ENCODE assay signal across 8 cellular contexts in the genomic region with DNA sequence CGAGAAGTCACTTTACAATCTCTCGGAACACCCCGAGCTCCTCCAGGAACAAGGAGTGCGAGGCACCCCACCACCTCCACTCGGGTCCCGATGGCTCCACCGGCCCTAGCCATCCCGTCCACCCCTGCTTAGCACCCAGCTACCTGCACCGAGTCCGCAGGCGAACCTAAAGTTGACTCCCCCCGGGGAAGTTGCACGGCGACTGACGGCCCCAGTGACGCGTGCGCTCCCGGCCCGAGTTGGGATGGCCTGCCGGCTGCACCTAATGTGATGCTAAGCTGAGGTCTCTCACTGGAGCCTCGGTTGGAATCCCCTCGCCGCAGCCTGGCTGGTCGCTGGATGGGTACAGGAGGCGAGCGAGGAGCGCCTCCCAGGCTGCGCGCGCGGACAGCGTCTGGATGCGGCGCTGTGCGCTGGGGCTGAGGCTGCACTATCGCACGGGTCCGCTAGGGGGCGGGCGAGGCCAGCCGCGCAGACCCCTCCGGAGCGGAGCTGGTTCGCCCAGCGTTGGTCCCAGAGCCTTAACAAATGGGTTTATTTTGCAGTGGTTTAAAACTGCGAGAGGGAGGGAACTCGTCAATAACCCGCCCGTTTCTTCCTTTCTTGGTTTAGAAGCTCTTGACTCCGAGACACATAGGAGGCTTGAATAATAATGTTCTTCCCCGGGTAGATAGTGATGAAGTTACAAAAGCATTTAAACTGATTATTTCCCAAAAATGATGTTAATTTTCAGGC. TPM values are rescaled to one million over a fixed set of nuclear protein-coding genes. Genes with fewer than 3 reads are reported as not detected.
DNase-seq lines count a peak whose midpoint lies in the region; ATAC-seq and TF ChIP-seq lines count a peak whose summit lies in the region.

Gene OXTR (minus strand): TSS at position 526 of the 735 bp plus-strand sequence. CDS start 1,426 bp downstream, outside the sequence.

- ATAC-seq in GM21423 (IDR thresholded peaks at IDR 0.05; ENCODE audit: unreplicated experiment), result peak; percentile 64

- H3K4me3 ChIP-seq in SK-N-SH (ENCODE audit: low read depth in 2 of 2, low read length in 1 of 2) (peak within 1 kb of the TSS; percentile 49 to 61), retinal pigment epithelial cell (ENCODE audit: low read length) (peak within 1 kb of the TSS; percentile 74)

- 0 out of 4 replicates have a peak within 1 kb of the TSS, but pooled peaks of 1 of the 2 experiments have one; percentile 2 for H3K27ac ChIP-seq in SK-N-SH (ENCODE audit: low read depth in 2 of 2, low read length in 1 of 2)

- H3K4me1 ChIP-seq in SK-N-SH (ENCODE audit: control insufficient read depth in 1 of 2, insufficient read depth in 2 of 2, low read depth in 1 of 2, low read length in 1 of 2), result peaks cover 0 to 16% of the 10 kb centered on the region in 2 experiments; a peak in 3 of 4 replicates

- peak within 1 kb of the TSS; percentile 56 for H3K9ac ChIP-seq in SK-N-SH

- peak within 1 kb of the TSS; percentile 77 for H2AFZ ChIP-seq in SK-N-SH (ENCODE audit: low read depth)

- no peaks in the 10 kb centered on the region for H3F3A ChIP-seq in SK-N-SH (replicated peaks; ENCODE audit: insufficient read depth)

- no peaks in the 10 kb centered on the region for H3K9me2 ChIP-seq in SK-N-SH

- DNase-seq in ELR (ENCODE audit: low read depth) (peak; percentile 82), HT1080 (ENCODE audit: low read depth) (peak; percentile 76), SK-N-SH (peak; percentile 96), amniotic stem cell (lab: John Stamatoyannopoulos, UW) (peak; percentile 59), hepatic stellate cell (ENCODE audit: low spot score) (peak; percentile 90), retinal pigment epithelial cell (ENCODE audit: low read depth) (no peak), ureter (ENCODE audit: low spot score) (no peak)

- H3K27me3 ChIP-seq in SK-N-SH (ENCODE audit: insufficient read depth), result no peaks in the 10 kb centered on the region

- WGBS in SK-N-SH (ENCODE audit: low lambda C conversion rate), result 22% methylated on average over 8 of the region's 53 CpGs

- peaks cover 7% of the 10 kb centered on the region; the same call in 1 of the 2 replicates for H3K79me2 ChIP-seq in SK-N-SH (ENCODE audit: insufficient read depth)

- POLR2A ChIA-PET in SK-N-SH (lab: Yijun Ruan, JAX), result interaction anchor here (0.6 to 0.7 kb wide), 3 partner anchors 107 to 272 kb away, joined by 3 read pairs; no protein-coding TSS in a partner anchor

- no peaks in the 10 kb centered on the region for H4K20me1 ChIP-seq in SK-N-SH (ENCODE audit: insufficient read depth)

- peak; percentile 91 for TF ChIP-seq RAD21 in SK-N-SH (IDR thresholded peaks at IDR 0.05; ENCODE audit: low read length)

- H3K36me3 ChIP-seq in SK-N-SH (replicated peaks in 1 of 2; ENCODE audit: control insufficient read depth in 1 of 2, insufficient read depth in 2 of 2, low read length in 1 of 2), result no peaks in the 10 kb centered on the region

- H3K4me2 ChIP-seq in SK-N-SH, result peak within 1 kb of the TSS; percentile 80

- TF ChIP-seq CTCF in SK-N-SH (IDR thresholded peaks at IDR 0.05) (peak; percentile 96), retinal pigment epithelial cell (conservative IDR thresholded peaks at IDR 0.05; ENCODE audit: low read depth, low read length) (peak; percentile 93)

- no peak for TF ChIP-seq EP300 in SK-N-SH (IDR thresholded peaks at IDR 0.05; ENCODE audit: borderline replicate concordance in 1 of 2, low read depth in 1 of 2, low read length in 1 of 2)

- CTCF ChIA-PET in SK-N-SH (lab: Yijun Ruan, JAX), result interaction anchor here (0.6 to 3.4 kb wide), 94 partner anchors 9 to 536 kb away, joined by 3 to 53 read pairs (median 4); partner anchors contain the start of genes LMCD1 and RAD18

- no peaks in the 10 kb centered on the region for H3K9me3 ChIP-seq in SK-N-SH

TF ChIP-seq in SK-N-SH, 30 proteins besides CTCF, POLR2A, EP300 and RAD21:
- TF ChIP-seq RCOR1 (IDR thresholded peaks at IDR 0.05; ENCODE audit: low read length) (0 out of 2 replicates have a peak, but pooled peaks have one; percentile 43), MXI1 (IDR thresholded peaks at IDR 0.05; ENCODE audit: low read depth, low read length) (peak; percentile 56), MAX (IDR thresholded peaks at IDR 0.05; ENCODE audit: low read depth) (0 out of 2 replicates have a peak, but pooled peaks have one; percentile 17), ZBTB33 (IDR thresholded peaks at IDR 0.05; ENCODE audit: borderline replicate concordance, low read depth) (no peak), NRF1 (IDR thresholded peaks at IDR 0.05; ENCODE audit: low read depth, low read length) (peak; percentile 63), CHD2 (IDR thresholded peaks at IDR 0.05; ENCODE audit: low read length, partially characterized antibody) (peak; percentile 23), SMC3 (IDR thresholded peaks at IDR 0.05; ENCODE audit: low read depth, low read length) (peak; percentile 85), RFX5 (IDR thresholded peaks at IDR 0.05; ENCODE audit: low read length) (peak; percentile 46; the same call in 1 of the 2 replicates), FOSL2 (IDR thresholded peaks at IDR 0.05; ENCODE audit: borderline replicate concordance, low read depth) (no peak; the same call in 1 of the 2 replicates), REST (IDR thresholded peaks at IDR 0.05; ENCODE audit: low read depth, low read length) (peak; percentile 37; the same call in 1 of the 2 replicates)
TF ChIP-seq in SK-N-SH: peak in this region for 8.

RNA-seq across cellular contexts. Expression of gene OXTR, which starts in this region (rescaled TPM):
- total RNA-seq in HT1080 (2014; rRNA removed; shearing (Covaris generic)), result 1.5 and 2.6 TPM in 2 replicates
- polyA plus RNA-seq in HT1080 (2015; cell fraction: cytosol; rRNA removed), result 1.5 and 2.3 TPM in 2 replicates
- 3.2 and 4.1 TPM in 2 replicates for polyA plus RNA-seq in HT1080 (2015; cell fraction: nucleus; rRNA removed)
- polyA plus RNA-seq in SK-N-SH (2012; rRNA removed), result 1.8 and 2.5 TPM in 2 replicates
- polyA plus RNA-seq in SK-N-SH (2012; cell fraction: cytosol; rRNA removed), result 1.8 TPM in 2 replicates
- polyA plus RNA-seq in SK-N-SH (2012; cell fraction: nucleus; rRNA removed), result 1.9 and 2.3 TPM in 2 replicates
- 0.49 TPM for total RNA-seq in ureter

Comparison
In these comparisons a context has a peak if more than half of its experiments do, and no peak if none do; other contexts are left out.
1. DNase-seq: peak in ELR (single experiment), HT1080 (single experiment), SK-N-SH (single experiment), amniotic stem cell (single experiment) and hepatic stellate cell (single experiment); none in retinal pigment epithelial cell (single experiment) and ureter (single experiment).